In genomic region chr7:9889557-9889956, GRCh38 we compare ENCODE assay signal across 20 cellular contexts.
"Had no signal": no experiment of that assay in that cellular context is flagged by ENCODE, and none has a peak within 500 bp of the region (broad histone marks: within the 10 kb centered on the region; RNA-seq: fewer than 3 reads in every experiment).

No MANE protein-coding gene starts in this region.

- H3K4me3 ChIP-seq: body of pancreas, pancreas, thyroid gland had no signal

- DNase-seq: activated CD4-positive, alpha-beta T cell treated with anti-CD3 and anti-CD28 coated beads, Interleukin-2, amount 10 ng/mL, durations not matched to agents 7 days and 5 days; activated CD8-positive, alpha-beta T cell treated with anti-CD3 and anti-CD28 coated beads, Interleukin-2, amount 10 ng/mL, durations not matched to agents 7 days and 5 days; activated naive CD4-positive, alpha-beta T cell treated with anti-CD3 and anti-CD28 coated beads for 36 hours; activated T-cell treated with anti-CD3 and anti-CD28 coated beads, Interleukin-2, amount 50 U/mL, for 4 hours; body of pancreas; caudate nucleus; effector memory CD8-positive, alpha-beta T cell; hippocampal formation; naive thymus-derived CD4-positive, alpha-beta T cell; pancreas; stimulated activated CD4-positive, alpha-beta T cell treated with anti-CD3 and anti-CD28 coated beads, Interleukin-12 subunit alpha, Interleukin-12 subunit beta, amount 100 ng/mL, for 4 hours; stimulated activated CD4-positive, alpha-beta T cell treated with anti-CD3 and anti-CD28 coated beads, Interleukin-1b, Interleukin-23, amount 100 ng/mL, for 48 hours; stimulated activated CD8-positive, alpha-beta memory T cell treated with anti-CD3 and anti-CD28 coated beads, Interleukin-4, amount 100 ng/mL, for 48 hours; stimulated activated naive CD4-positive, alpha-beta T cell treated with Interleukin-2 at 50 U/mL for 16 hours had no signal

- H3K4me1 Mint-ChIP-seq: activated CD4-positive, alpha-beta T cell treated with anti-CD3 and anti-CD28 coated beads, Interleukin-2, amount 10 ng/mL, durations not matched to agents 7 days and 5 days; memory B cell; naive thymus-derived CD4-positive, alpha-beta T cell had no signal

- H3K36me3 ChIP-seq: neutrophil, pancreas, thyroid gland had no signal

- H3K4me1 ChIP-seq: body of pancreas, pancreas, thyroid gland had no signal

- H3K36me3 Mint-ChIP-seq: memory B cell; naive thymus-derived CD4-positive, alpha-beta T cell had no signal

- H3K27me3 ChIP-seq: body of pancreas, neutrophil, pancreas, thyroid gland had no signal

- H3K27ac Mint-ChIP-seq: activated CD4-positive, alpha-beta T cell treated with anti-CD3 and anti-CD28 coated beads, Interleukin-2, amount 10 ng/mL, durations not matched to agents 7 days and 5 days; activated CD8-positive, alpha-beta T cell treated with anti-CD3 and anti-CD28 coated beads, Interleukin-2, amount 10 ng/mL, durations not matched to agents 7 days and 5 days; activated naive CD4-positive, alpha-beta T cell treated with anti-CD3 and anti-CD28 coated beads for 36 hours; effector memory CD8-positive, alpha-beta T cell; memory B cell; naive thymus-derived CD4-positive, alpha-beta T cell; T-helper 1 cell treated with Interleukin-12 subunit alpha and Interleukin-12 subunit beta and Interleukin-4 antibody, amounts not matched to agents 30 μg/mL and 1 μg/mL, for 36 hours had no signal

- H3K27ac ChIP-seq: body of pancreas, neutrophil, pancreas, thyroid gland had no signal

- H3K4me3 Mint-ChIP-seq: activated CD4-positive, alpha-beta T cell treated with anti-CD3 and anti-CD28 coated beads, Interleukin-2, amount 10 ng/mL, durations not matched to agents 7 days and 5 days; activated CD8-positive, alpha-beta T cell treated with anti-CD3 and anti-CD28 coated beads, Interleukin-2, amount 10 ng/mL, durations not matched to agents 7 days and 5 days; activated naive CD4-positive, alpha-beta T cell treated with anti-CD3 and anti-CD28 coated beads for 36 hours; activated T-cell treated with anti-CD3 and anti-CD28 coated beads, Interleukin-2, amount 50 U/mL, for 4 hours; effector memory CD8-positive, alpha-beta T cell; memory B cell; naive thymus-derived CD4-positive, alpha-beta T cell; T-helper 1 cell treated with Interleukin-12 subunit alpha and Interleukin-12 subunit beta and Interleukin-4 antibody, amounts not matched to agents 30 μg/mL and 1 μg/mL, for 36 hours had no signal

- ATAC-seq: activated CD4-positive, CD25-positive, alpha-beta regulatory T cell treated with anti-CD3 and anti-CD28 coated beads, Interleukin-2, amount 50 U/mL, for 24 hours; activated CD8-positive, alpha-beta T cell treated with anti-CD3 and anti-CD28 coated beads, Interleukin-2, amount 10 ng/mL, durations not matched to agents 7 days and 5 days; activated T-cell treated with anti-CD3 and anti-CD28 coated beads, Interleukin-2, amount 50 U/mL, for 4 hours; body of pancreas; effector memory CD8-positive, alpha-beta T cell; naive thymus-derived CD4-positive, alpha-beta T cell; pancreas had no signal

- H3K9me3 ChIP-seq: body of pancreas, neutrophil, pancreas, thyroid gland had no signal

- FAIRE-seq: islet of Langerhans, pancreas had no signal
